ENCODE assay signal across 2 cellular contexts in the genomic region with DNA sequence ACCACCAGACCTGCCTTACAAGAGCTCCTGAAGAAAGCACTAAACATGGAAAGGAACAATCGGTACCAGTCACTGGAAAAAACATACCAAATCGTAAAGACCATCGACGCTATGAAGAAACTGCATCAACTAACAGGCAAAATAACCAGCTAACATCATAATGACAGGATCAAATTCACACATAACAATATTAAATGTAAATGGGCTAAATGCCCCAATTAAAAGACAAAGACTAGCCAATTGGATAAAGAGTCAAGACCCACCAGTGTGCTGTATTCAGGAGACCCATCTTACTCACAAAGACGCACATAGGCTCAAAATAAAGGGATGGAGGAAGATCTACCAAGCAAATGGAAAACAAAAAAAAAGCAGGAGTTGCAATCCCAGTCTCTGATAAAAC. TPM values are rescaled to one million over a fixed set of nuclear protein-coding genes. Genes with fewer than 3 reads are reported as not detected.
"Had no signal": no experiment of that assay in that cellular context is flagged by ENCODE, and none has a peak within 500 bp of the region (broad histone marks: within the 10 kb centered on the region; RNA-seq: fewer than 3 reads in every experiment).

No MANE protein-coding gene starts in this region.

RNA-seq across cellular contexts. Expression of a gene that starts 36.9 kb away (rescaled TPM):
- total RNA-seq: PC-9, SK-MEL-5 had no signal
